29 cellular contexts compared by ENCODE assay signal in the genomic region with DNA sequence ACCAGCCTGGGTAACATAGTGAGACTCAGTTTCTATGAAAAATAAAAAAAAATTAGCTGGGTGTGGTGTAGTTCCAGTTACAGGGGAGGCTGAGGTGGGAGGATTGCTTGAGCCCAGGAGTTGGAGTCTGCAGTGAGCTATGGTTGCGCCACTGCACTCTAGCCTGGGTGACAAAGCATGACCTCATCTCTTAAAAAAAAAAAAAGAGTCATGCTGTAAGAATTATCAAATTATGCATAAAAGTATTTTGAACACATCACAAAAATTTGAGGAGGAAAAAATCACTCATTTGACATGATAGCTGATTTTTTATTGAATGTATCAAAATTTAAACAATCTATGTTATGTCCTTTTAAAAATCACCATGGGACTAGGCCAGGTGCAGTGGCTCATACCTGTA. TPM values are rescaled to one million over a fixed set of nuclear protein-coding genes. Genes with fewer than 3 reads are reported as not detected.
DNase-seq lines count a peak whose midpoint lies in the region; ATAC-seq and TF ChIP-seq lines count a peak whose summit lies in the region.
"Had no signal": no experiment of that assay in that cellular context is flagged by ENCODE, and none has a peak within 500 bp of the region (broad histone marks: within the 10 kb centered on the region; RNA-seq: fewer than 3 reads in every experiment).

No MANE protein-coding gene starts in this region.

- H3K4me1 ChIP-seq in GM23248 (ENCODE audit: insufficient read depth), result peaks cover 10% of the 10 kb centered on the region
- H3K4me1 ChIP-seq in IMR-90 (ENCODE audit: control insufficient read depth, insufficient read depth, low read length), result no peaks in the 10 kb centered on the region
- no peaks in the 10 kb centered on the region for H3K4me1 ChIP-seq in ascending aorta
- H3K4me1 ChIP-seq: Caco-2, SJCRH30 had no signal

- H3K27ac ChIP-seq in GM23248, result no peak overlapping the region
- H3K27ac ChIP-seq in IMR-90 (ENCODE audit: insufficient read depth, low read length), result no peak overlapping the region
- H3K27ac ChIP-seq in ascending aorta, result no peak overlapping the region
- H3K27ac ChIP-seq: C4-2B, SJCRH30 had no signal

- H2BK20ac ChIP-seq in IMR-90 (ENCODE audit: low read depth, low read length), result no peak overlapping the region

- no peak overlapping the region for H3K4ac ChIP-seq in IMR-90 (ENCODE audit: low read depth, low read length)

- H3K9me1 ChIP-seq in IMR-90 (ENCODE audit: insufficient read depth, low read length), result no peaks in the 10 kb centered on the region

- no peak overlapping the region for H3K9ac ChIP-seq in GM23248
- no peak overlapping the region for H3K9ac ChIP-seq in IMR-90 (ENCODE audit: low read depth, low read length)

- H3K14ac ChIP-seq in IMR-90 (replicated peaks; ENCODE audit: low read depth, low read length), result no peak overlapping the region

- intact Hi-C loops in IMR-90 (cut with micrococcal nuclease) (no loop called here), ascending aorta (cut with DNase I) (no loop called here)

- H2AK5ac ChIP-seq in IMR-90 (ENCODE audit: low read depth, low read length), result no peak overlapping the region

- no peaks in the 10 kb centered on the region for H3K36me3 ChIP-seq in GM23248 (ENCODE audit: low read depth)
- H3K36me3 ChIP-seq in IMR-90 (ENCODE audit: control insufficient read depth, insufficient read depth, low read length), result no peaks in the 10 kb centered on the region
- peaks cover 6 to 21% of the 10 kb centered on the region in 2 donors for H3K36me3 ChIP-seq in ascending aorta
- H3K36me3 ChIP-seq: SJCRH30 had no signal

- H2AK9ac ChIP-seq in IMR-90 (replicated peaks; ENCODE audit: low read depth, low read length, poor library complexity), result no peak overlapping the region

- TF ChIP-seq CTCF in IMR-90 (conservative IDR thresholded peaks at IDR 0.05; ENCODE audit: low read depth, low read length) (no peak), glutamatergic neuron (IDR thresholded peaks at IDR 0.05; ENCODE audit: partially characterized antibody, unreplicated experiment) (no peak), ascending aorta (IDR thresholded peaks at IDR 0.05) (no peak)

- no peak overlapping the region for H3K56ac ChIP-seq in IMR-90 (ENCODE audit: extremely low read depth, insufficient read depth, low read length)

- H3K79me1 ChIP-seq in IMR-90 (ENCODE audit: low read depth in 1 of 2, low read length in 2 of 2), result no peaks in the 10 kb centered on the region

- peak overlapping the region; percentile 28 for H3K27ac Mint-ChIP-seq in glutamatergic neuron (ENCODE audit: unreplicated experiment)
- H3K27ac Mint-ChIP-seq: B cell; CD8-positive, alpha-beta T cell; IgD-negative memory B cell had no signal

- H4K5ac ChIP-seq in IMR-90 (ENCODE audit: low read depth, low read length), result no peak overlapping the region

- no peaks in the 10 kb centered on the region for H3K27me3 ChIP-seq in GM23248 (replicated peaks; ENCODE audit: insufficient read depth)
- no peaks in the 10 kb centered on the region; the same call in 1 of the 2 replicates for H3K27me3 ChIP-seq in IMR-90 (ENCODE audit: control insufficient read depth, insufficient read depth, low read length)
- no peaks in the 10 kb centered on the region for H3K27me3 ChIP-seq in ascending aorta
- H3K27me3 ChIP-seq: SJCRH30 had no signal

- H3K79me2 ChIP-seq in GM23248 (ENCODE audit: insufficient read depth), result no peaks in the 10 kb centered on the region

- no TSS peak for BruUV-seq in IMR-90 (replicated peaks; lab: Mats Ljungman, UMichigan)

- TF ChIP-seq POLR2A in IMR-90 (IDR thresholded peaks at IDR 0.05; ENCODE audit: low read depth, low read length), result no peak

- TF ChIP-seq RAD21 in IMR-90 (IDR thresholded peaks at IDR 0.05; ENCODE audit: low read length), result no peak

- no peaks in the 10 kb centered on the region for H4K20me1 ChIP-seq in GM23248 (ENCODE audit: insufficient read depth)
- no peaks in the 10 kb centered on the region for H4K20me1 ChIP-seq in IMR-90 (ENCODE audit: insufficient read depth, low read length)

- dilution Hi-C loops in IMR-90 (cut with HindIII; ENCODE audit: low sequenced_read_pairs, unreplicated experiment), result no loop called here

- ATAC-seq in IMR-90 (ENCODE audit: low read depth), result no peak
- ATAC-seq: CD8-positive, alpha-beta T cell; HCT116; PC-3; Right ventricle myocardium inferior; SK-N-SH treated with all-trans-retinoic acid at 6 μM for 48 hours had no signal

- DNase-seq in GM23248 (peak; percentile 26), IMR-90 (no peak), amniotic epithelial cell (ENCODE audit: low read depth) (peak; percentile 11), glutamatergic neuron (no peak), cerebellar cortex (ENCODE audit: low spot score) (no peak), ascending aorta (ENCODE audit: low spot score in 2 of 2) (no peak)
- DNase-seq in effector CD8-positive, alpha-beta T cell (lab: John Stamatoyannopoulos, UW), result no peak
- DNase-seq: Caco-2; CD8-positive, alpha-beta T cell; DND-41; NCI-H1092 treated with DMSO at 0.1 percent for 48 hours; NCI-H1436; NCI-H1930; NCI-H2107; NCI-H446 treated with DMSO at 0.1 percent for 48 hours; NCI-H526; NCI-H82; NK-92 treated with Interleukin-12 subunit alpha and Interleukin-12 subunit beta, amount 100 ng/mL, for 24 hours; PC-3; SJCRH30; T-helper 2 cell had no signal

- 93 to 100% methylated on average over 1 of the region's 1 CpG for WGBS in GM23248 (ENCODE audit: low coverage in 1 of 2, low lambda C conversion rate in 2 of 2, missing lambda C conversion rate in 2 of 2), 2 experiments
- whole genome bisulfite sequencing in IMR-90 (ENCODE audit: extremely low coverage in 2 of 2, insufficient read length in 1 of 2), 2 experiments, result no CpG with 5 or more reads among the region's 1 CpG

- in situ Hi-C loops in GM23248 (cut with MboI) (no loop called here), IMR-90 (cut with MboI; ENCODE audit: low sequenced_read_pairs) (no loop called here)

- no peak overlapping the region for H4K8ac ChIP-seq in IMR-90 (ENCODE audit: low read depth in 2 of 2, low read length in 2 of 2)

- no peak overlapping the region for H2AFZ ChIP-seq in GM23248
- H2AFZ ChIP-seq in IMR-90 (replicated peaks; ENCODE audit: low read length, poor library complexity), result no peak overlapping the region

- peaks cover 5% of the 10 kb centered on the region for H3K9me3 Mint-ChIP-seq in glutamatergic neuron (ENCODE audit: unreplicated experiment)
- H3K9me3 Mint-ChIP-seq: CD8-positive, alpha-beta T cell had no signal

- H3K18ac ChIP-seq in IMR-90 (ENCODE audit: low read depth, low read length), result no peak overlapping the region

- H2BK5ac ChIP-seq in IMR-90 (ENCODE audit: low read depth, low read length, poor library complexity, severe bottlenecking), result no peak overlapping the region

- no peak overlapping the region for H3K23ac ChIP-seq in IMR-90 (ENCODE audit: low read depth, low read length)

- no peak overlapping the region for H3K4me3 Mint-ChIP-seq in glutamatergic neuron (ENCODE audit: unreplicated experiment)
- H3K4me3 Mint-ChIP-seq: B cell; CD8-positive, alpha-beta T cell; IgD-negative memory B cell had no signal

- no peak overlapping the region for H2BK120ac ChIP-seq in IMR-90 (ENCODE audit: low read depth, low read length)

- H3K4me2 ChIP-seq in GM23248 (ENCODE audit: unreplicated experiment) (no peak overlapping the region), IMR-90 (ENCODE audit: low read depth, low read length) (no peak overlapping the region)

- no peak overlapping the region for H4K91ac ChIP-seq in IMR-90 (ENCODE audit: insufficient read depth, low read depth, low read length)

- H3K4me3 ChIP-seq in GM23248, result no peak overlapping the region
- H3K4me3 ChIP-seq in IMR-90 (ENCODE audit: insufficient read depth, low read depth, low read length), result no peak overlapping the region
- no peak overlapping the region for H3K4me3 ChIP-seq in ascending aorta
- H3K4me3 ChIP-seq: SJCRH30 had no signal

- H3K4me1 Mint-ChIP-seq in glutamatergic neuron (ENCODE audit: low read depth, unreplicated experiment), result peaks cover 6% of the 10 kb centered on the region
- H3K4me1 Mint-ChIP-seq: B cell had no signal

- H3F3A ChIP-seq in GM23248 (ENCODE audit: insufficient read depth), result peaks cover 7% of the 10 kb centered on the region; the same call in 1 of the 2 replicates

- H3K9me2 ChIP-seq in GM23248 (ENCODE audit: insufficient read depth), result no peaks in the 10 kb centered on the region

- no peak overlapping the region for H2BK15ac ChIP-seq in IMR-90 (ENCODE audit: low read depth, low read length)

- POLR2A ChIA-PET in IMR-90 (lab: Charles Lee; ENCODE audit: unreplicated experiment), result no interaction called here

- no peaks in the 10 kb centered on the region for H3K36me3 Mint-ChIP-seq in glutamatergic neuron (ENCODE audit: unreplicated experiment)

- H3K27me3 Mint-ChIP-seq in glutamatergic neuron (ENCODE audit: unreplicated experiment), result peaks cover 1% of the 10 kb centered on the region
- H3K27me3 Mint-ChIP-seq: B cell, IgD-negative memory B cell had no signal

- H3K9me3 ChIP-seq in GM23248 (ENCODE audit: low read depth) (no peaks in the 10 kb centered on the region), IMR-90 (ENCODE audit: control insufficient read depth, insufficient read depth, low read length) (no peaks in the 10 kb centered on the region), ascending aorta (no peaks in the 10 kb centered on the region)
- H3K9me3 ChIP-seq: Caco-2, SJCRH30 had no signal

- CTCF ChIA-PET in IMR-90 (lab: Yijun Ruan, JAX), result no interaction called here

RNA-seq across cellular contexts. Expression of gene CCDC30, which starts 17.8 kb away (rescaled TPM):
- total RNA-seq in GM23248 (2014; rRNA removed; shearing (Covaris generic)), result 0.13 and 0.65 TPM in 2 replicates
- 1.2 and 1.6 TPM in 2 replicates for polyA plus RNA-seq in GM23248 (2016; fragmentation: Nextera tagmentation; extraction: Ambion mirVana)
- total RNA-seq in IMR-90 (2012; rRNA removed), result under 0.01 and 0.18 TPM in 2 replicates
- 0.14 and 0.17 TPM in 2 replicates for polyA plus RNA-seq in IMR-90 (2012; rRNA removed)
- 0.01 TPM in 1 of 2 replicates, not detected in the other for polyA plus RNA-seq in IMR-90 (2012; cell fraction: cytosol; rRNA removed)
- polyA plus RNA-seq in IMR-90 (2012; cell fraction: nucleus; rRNA removed; ENCODE audit: low replicate concordance), result 0.16 and 0.45 TPM in 2 replicates
- 3.0 TPM for total RNA-seq in glutamatergic neuron (ENCODE audit: unreplicated experiment)
- total RNA-seq in ascending aorta, result not detected

RNA-seq across cellular contexts. Expression of gene PPCS, which starts 24.6 kb away (rescaled TPM):
- 37.3 and 66.8 TPM in 2 replicates for total RNA-seq in GM23248 (2014; rRNA removed; shearing (Covaris generic))
- 100 and 106 TPM in 2 replicates for polyA plus RNA-seq in GM23248 (2016; fragmentation: Nextera tagmentation; extraction: Ambion mirVana)
- 8.2 and 13.6 TPM in 2 replicates for total RNA-seq in IMR-90 (2012; rRNA removed)
- 15.3 and 18.9 TPM in 2 replicates for polyA plus RNA-seq in IMR-90 (2012; rRNA removed)
- 10.3 and 18.4 TPM in 2 replicates for polyA plus RNA-seq in IMR-90 (2012; cell fraction: cytosol; rRNA removed)
- polyA plus RNA-seq in IMR-90 (2012; cell fraction: nucleus; rRNA removed; ENCODE audit: low replicate concordance), result 11.0 and 16.6 TPM in 2 replicates
- 25.4 TPM for total RNA-seq in glutamatergic neuron (ENCODE audit: unreplicated experiment)
- total RNA-seq in ascending aorta, result 13.6 TPM

RNA-seq across cellular contexts. Expression of gene ZMYND12, which starts 25.1 kb away (rescaled TPM):
- total RNA-seq in GM23248 (2014; rRNA removed; shearing (Covaris generic)), result 0.13 and 3.2 TPM in 2 replicates
- 0.68 and 1.4 TPM in 2 replicates for polyA plus RNA-seq in GM23248 (2016; fragmentation: Nextera tagmentation; extraction: Ambion mirVana)
- total RNA-seq in IMR-90 (2012; rRNA removed), result under 0.01 TPM in 1 of 2 replicates, not detected in the other
- polyA plus RNA-seq in IMR-90 (2012; rRNA removed), result 0.03 TPM in 1 of 2 replicates, not detected in the other
- polyA plus RNA-seq in IMR-90 (2012; cell fraction: cytosol; rRNA removed), result 0.07 TPM in 1 of 2 replicates, not detected in the other
- polyA plus RNA-seq in IMR-90 (2012; cell fraction: nucleus; rRNA removed; ENCODE audit: low replicate concordance), result 0.11 TPM in 1 of 2 replicates, not detected in the other
- 0.49 TPM for total RNA-seq in glutamatergic neuron (ENCODE audit: unreplicated experiment)
- not detected for total RNA-seq in ascending aorta
- total RNA-seq: G401, H1, PC-3 had no signal

Comparison
In these comparisons a context has a peak if more than half of its experiments do, and no peak if none do; other contexts are left out.
1. DNase-seq: peak in GM23248 (single experiment) and amniotic epithelial cell (single experiment); none in IMR-90 (single experiment), glutamatergic neuron (single experiment), cerebellar cortex (single experiment), ascending aorta (0 of 2) and effector CD8-positive, alpha-beta T cell (single experiment).